12 cellular contexts compared by ENCODE assay signal in genomic region chr6:19297880-19298279, GRCh38.
DNase-seq lines count a peak whose midpoint lies in the region; ATAC-seq lines count a peak whose summit lies in the region.
"Had no signal": no experiment of that assay in that cellular context is flagged by ENCODE, and none has a peak within 500 bp of the region (broad histone marks: within the 10 kb centered on the region; RNA-seq: fewer than 3 reads in every experiment).

No MANE protein-coding gene starts in this region.

- no peak for ATAC-seq in GM18498 (IDR thresholded peaks at IDR 0.05; ENCODE audit: unreplicated experiment)
- ATAC-seq: right cardiac atrium; stimulated activated naive CD8-positive, alpha-beta T cell treated with anti-CD3 and anti-CD28 coated beads, Interleukin-15, Interleukin-2, amounts not matched to agents 100 U/mL and 50 U/mL, for 24 hours had no signal

- DNase-seq in DMS53 (lab: John Stamatoyannopoulos, UW) (peak; percentile 92), NCI-H1436 treated with DMSO at 0.1 percent for 48 hours (lab: John Stamatoyannopoulos, UW) (peak; percentile 34), NCI-H774 (lab: John Stamatoyannopoulos, UW) (peak; percentile 54), kidney glomerular epithelial cell (lab: John Stamatoyannopoulos, UW) (peak; percentile 31), glomerular visceral epithelial cell (ENCODE audit: extremely low spot score) (no peak), NCI-H2227 treated with DMSO at 0.1 percent for 48 hours (lab: John Stamatoyannopoulos, UW) (no peak), KG1 (lab: John Stamatoyannopoulos, UW) (no peak)
- DNase-seq: activated CD4-positive, alpha-beta T cell treated with anti-CD3 and anti-CD28 coated beads for 4 hours; effector CD8-positive, alpha-beta T cell; right cardiac atrium; stimulated activated naive CD8-positive, alpha-beta T cell treated with anti-CD3 and anti-CD28 coated beads, Interleukin-15, Interleukin-2, amounts not matched to agents 100 U/mL and 50 U/mL, for 24 hours had no signal

Comparison
In these comparisons a context has a peak if more than half of its experiments do, and no peak if none do; other contexts are left out.
1. DNase-seq: peak in DMS53 (single experiment), NCI-H1436 treated with DMSO at 0.1 percent for 48 hours (single experiment), NCI-H774 (single experiment) and kidney glomerular epithelial cell (single experiment); none in glomerular visceral epithelial cell (single experiment), NCI-H2227 treated with DMSO at 0.1 percent for 48 hours (single experiment) and KG1 (single experiment).